ENCODE assay signal across 8 cellular contexts in the genomic region with DNA sequence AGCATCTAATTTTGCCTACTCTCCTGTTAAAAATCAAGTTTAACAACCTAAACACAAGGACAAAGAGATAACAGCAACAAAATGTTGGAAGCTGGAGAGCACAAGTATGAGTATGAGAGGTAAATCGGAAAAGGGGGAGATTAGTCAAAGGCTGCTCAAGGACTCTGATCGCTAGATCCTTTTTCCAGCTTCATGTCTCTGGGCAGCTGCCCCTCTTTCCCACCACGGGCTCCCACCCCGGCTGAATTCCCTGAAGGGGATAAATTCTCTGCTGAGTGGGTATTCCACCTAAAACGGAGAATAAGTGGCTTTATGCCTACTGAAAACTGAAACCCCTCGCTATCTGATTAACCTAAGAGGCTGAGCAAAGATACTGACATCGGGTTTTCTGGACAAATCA. TPM values are rescaled to one million over a fixed set of nuclear protein-coding genes. Genes with fewer than 3 reads are reported as not detected.
DNase-seq lines count a peak whose midpoint lies in the region; TF ChIP-seq lines count a peak whose summit lies in the region.

No MANE protein-coding gene starts in this region.

- H3K4me3 Mint-ChIP-seq in Caco-2 (ENCODE audit: unreplicated experiment) (peak overlapping the region; percentile 89), neural crest cell (peak overlapping the region; percentile 96)
- H3K4me3 Mint-ChIP-seq in dendritic cell treated with granulocyte-macrophage colony-stimulating factor and Interleukin-4, amounts not matched to agents 40 ng/mL and 50 ng/mL, for 4 days, result peak overlapping the region; percentile 97

- H3K4me1 ChIP-seq in Caco-2 (peaks cover 8% of the 10 kb centered on the region; the same call in 1 of the 2 replicates), MM.1S (ENCODE audit: low read length) (no peaks in the 10 kb centered on the region)

- peaks cover 5% of the 10 kb centered on the region for H3K36me3 Mint-ChIP-seq in Caco-2 (ENCODE audit: insufficient read depth, unreplicated experiment)
- H3K36me3 Mint-ChIP-seq in dendritic cell treated with granulocyte-macrophage colony-stimulating factor and Interleukin-4, amounts not matched to agents 40 ng/mL and 50 ng/mL, for 4 days (ENCODE audit: low read depth), result peaks cover 32% of the 10 kb centered on the region
- no peaks in the 10 kb centered on the region for H3K36me3 Mint-ChIP-seq in neural crest cell (ENCODE audit: low read depth)

- CTCF ChIA-PET in Caco-2 (lab: Charles Lee), result no interaction called here

- peak overlapping the region; percentile 51 for H2AFZ ChIP-seq in MM.1S (ENCODE audit: low read length)

- no peaks in the 10 kb centered on the region for H4K20me1 ChIP-seq in MM.1S (ENCODE audit: insufficient read depth, low read length)

- H3K27me3 ChIP-seq in Caco-2 (replicated peaks; ENCODE audit: control insufficient read depth, insufficient read depth, low read length) (no peaks in the 10 kb centered on the region), MM.1S (replicated peaks; ENCODE audit: insufficient read depth, low read length) (no peaks in the 10 kb centered on the region)

- H3K27ac ChIP-seq in MM.1S (ENCODE audit: low read length), result no peak overlapping the region

- H3K4me2 ChIP-seq in MM.1S (ENCODE audit: low read depth, low read length), result peak overlapping the region; percentile 74

- H3K9me2 ChIP-seq in MM.1S (replicated peaks; ENCODE audit: insufficient read depth, low read length), result no peaks in the 10 kb centered on the region

- intact Hi-C loops in Caco-2 (cut with micrococcal nuclease; ENCODE audit: unreplicated experiment), result loop anchor here (1.0 to 2.0 kb wide), 2 partner anchors 68 to 96 kb away; partner anchors contain the start of genes GNG5, RPF1 and SPATA1
- intact Hi-C loops in dendritic cell treated with granulocyte-macrophage colony-stimulating factor and Interleukin-4, amounts not matched to agents 40 ng/mL and 50 ng/mL, for 4 days (cut with micrococcal nuclease), result loop anchor here (1.0 to 5.0 kb wide), 3 partner anchors 40 to 117 kb away; partner anchors contain the start of genes GNG5, SPATA1 and SSX2IP

- no peaks in the 10 kb centered on the region for H3K4me1 Mint-ChIP-seq in Caco-2 (ENCODE audit: low read depth, unreplicated experiment)
- peaks cover 50% of the 10 kb centered on the region for H3K4me1 Mint-ChIP-seq in dendritic cell treated with granulocyte-macrophage colony-stimulating factor and Interleukin-4, amounts not matched to agents 40 ng/mL and 50 ng/mL, for 4 days (ENCODE audit: low read depth)
- peaks cover 19% of the 10 kb centered on the region for H3K4me1 Mint-ChIP-seq in neural crest cell

- H3K4me3 ChIP-seq in Caco-2 (ENCODE audit: low read depth, low read length) (peak overlapping the region; percentile 47; the same call in 1 of the 2 replicates), MM.1S (ENCODE audit: low read length) (peak overlapping the region; percentile 59; the same call in 1 of the 2 replicates)

- no peak overlapping the region for H3K9ac ChIP-seq in MM.1S (ENCODE audit: low read length)

- H3K27me3 Mint-ChIP-seq in Caco-2 (ENCODE audit: insufficient read depth, unreplicated experiment) (peaks cover 2% of the 10 kb centered on the region), neural crest cell (ENCODE audit: low read depth) (no peaks in the 10 kb centered on the region)
- no peaks in the 10 kb centered on the region for H3K27me3 Mint-ChIP-seq in dendritic cell treated with granulocyte-macrophage colony-stimulating factor and Interleukin-4, amounts not matched to agents 40 ng/mL and 50 ng/mL, for 4 days

- BruUV-seq in Caco-2 (replicated peaks; lab: Mats Ljungman, UMichigan), result TSS peak; percentile 40

- H3K79me2 ChIP-seq in MM.1S (ENCODE audit: low read length), result no peaks in the 10 kb centered on the region

- H3K36me3 ChIP-seq in Caco-2 (ENCODE audit: control insufficient read depth, insufficient read depth, low read length) (no peaks in the 10 kb centered on the region), MM.1S (replicated peaks; ENCODE audit: insufficient read depth, low read length) (no peaks in the 10 kb centered on the region)

- TF ChIP-seq CTCF in Caco-2 (IDR thresholded peaks at IDR 0.05; ENCODE audit: insufficient read depth in 1 of 2, low read depth in 1 of 2, low read length in 1 of 2, severe bottlenecking in 1 of 2, unreplicated experiment in 1 of 2) (no peak), MM.1S (IDR thresholded peaks at IDR 0.05; ENCODE audit: low read length) (no peak), neural crest cell (conservative IDR thresholded peaks at IDR 0.05) (no peak)

- no peak overlapping the region for H3K27ac Mint-ChIP-seq in Caco-2 (ENCODE audit: unreplicated experiment)
- H3K27ac Mint-ChIP-seq in dendritic cell treated with granulocyte-macrophage colony-stimulating factor and Interleukin-4, amounts not matched to agents 40 ng/mL and 50 ng/mL, for 4 days, result peak overlapping the region; percentile 100
- no peak overlapping the region for H3K27ac Mint-ChIP-seq in neural crest cell (ENCODE audit: unreplicated experiment)

- POLR2A ChIA-PET in Caco-2 (lab: Charles Lee), result no interaction called here

- H3F3A ChIP-seq in MM.1S (ENCODE audit: insufficient read depth, low read length), result peaks cover 6% of the 10 kb centered on the region

- H3K9me3 Mint-ChIP-seq in Caco-2 (ENCODE audit: unreplicated experiment), result no peaks in the 10 kb centered on the region
- H3K9me3 Mint-ChIP-seq in dendritic cell treated with granulocyte-macrophage colony-stimulating factor and Interleukin-4, amounts not matched to agents 40 ng/mL and 50 ng/mL, for 4 days, result peaks cover 7% of the 10 kb centered on the region
- H3K9me3 Mint-ChIP-seq in neural crest cell, result no peaks in the 10 kb centered on the region

- DNase-seq in Caco-2 (no peak), MM.1S (no peak), neural crest cell (ENCODE audit: low read depth, low spot score) (no peak), NOMO-1 treated with dmso at 0.1 percent for 144 hours (lab: John Stamatoyannopoulos, UW; ENCODE audit: unreplicated experiment) (no peak), T1000 (lab: John Stamatoyannopoulos, UW) (no peak), COLO829 (ENCODE audit: low spot score) (no peak)
- DNase-seq in stimulated activated CD4-positive, alpha-beta T cell treated with anti-CD3 and anti-CD28 coated beads, Interleukin-4, amount 100 ng/mL, for 1 hour, result no peak

- H3K9me3 ChIP-seq in Caco-2 (no peaks in the 10 kb centered on the region), MM.1S (replicated peaks; ENCODE audit: insufficient read depth, low read length) (no peaks in the 10 kb centered on the region)

RNA-seq across cellular contexts. Expression of gene CTBS, which starts 0.7 kb away (rescaled TPM):
- 4.7 and 5.4 TPM in 2 replicates for total RNA-seq in Caco-2 (2022)
- total RNA-seq in neural crest cell, result 3.6 and 3.8 TPM in 2 replicates
